In the genomic region with DNA sequence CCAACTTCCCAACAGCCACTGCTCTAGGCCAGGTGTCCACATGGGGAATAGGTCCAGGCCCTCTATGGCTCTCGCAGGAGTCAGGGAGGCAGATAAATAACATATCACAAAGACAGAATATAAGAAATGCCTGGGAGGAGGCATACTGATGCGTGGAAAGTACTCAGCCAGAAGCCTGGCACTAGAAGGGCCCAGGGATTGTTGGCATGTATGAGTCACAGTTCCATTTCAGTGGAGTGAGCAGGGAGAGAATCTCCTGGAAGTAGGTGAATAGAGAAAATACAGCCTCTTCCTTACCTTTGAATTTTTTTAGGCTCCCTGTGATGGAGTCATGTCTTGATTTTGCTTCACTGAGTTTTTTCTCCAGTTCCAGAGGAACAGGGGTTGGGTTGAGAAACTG, we compare ENCODE assay signal across 30 cellular contexts. TPM values are rescaled to one million over a fixed set of nuclear protein-coding genes. Genes with fewer than 3 reads are reported as not detected.
"Had no signal": no experiment of that assay in that cellular context is flagged by ENCODE, and none has a peak within 500 bp of the region (broad histone marks: within the 10 kb centered on the region; RNA-seq: fewer than 3 reads in every experiment).

No MANE protein-coding gene starts in this region.

- H3K4me2 ChIP-seq: smooth muscle cell had no signal

- H3K36me3 ChIP-seq: esophagus squamous epithelium, gastroesophageal sphincter, heart right ventricle, lower lobe of right lung, thoracic aorta, vagina, WERI-Rb-1 had no signal

- H3K9me3 Mint-ChIP-seq: activated naive CD8-positive, alpha-beta T cell treated with anti-CD3 and anti-CD28 coated beads, Interleukin-2, amount 10 ng/mL, durations not matched to agents 7 days and 5 days; activated T-cell treated with anti-CD3 and anti-CD28 coated beads, Interleukin-2, amount 50 U/mL, for 24 hours; activated T-helper 17 cell treated with anti-CD3 and anti-CD28 coated beads, Interleukin-2, amount 50 U/mL, for 72 hours; neural crest cell; stimulated activated naive B cell treated with anti-CD40 and anti-IgM and Interleukin-4, amounts not matched to agents 10 μg/mL and 1 μg/mL and 100 μg/mL, for 72 hours; T-helper 2 cell treated with Interferon-gamma antibody and Interleukin-4, amounts not matched to agents 5 μg/mL and 100 μg/mL, for 36 hours; type B pancreatic cell had no signal

- H3K27ac ChIP-seq: coronary artery, esophagus squamous epithelium, gastroesophageal sphincter, heart right ventricle, lower lobe of right lung, thoracic aorta, vagina, WERI-Rb-1 had no signal

- H3K4me3 Mint-ChIP-seq: activated naive CD8-positive, alpha-beta T cell treated with anti-CD3 and anti-CD28 coated beads, Interleukin-2, amount 10 ng/mL, durations not matched to agents 7 days and 5 days; activated T-cell treated with anti-CD3 and anti-CD28 coated beads, Interleukin-2, amount 50 U/mL, for 24 hours; activated T-helper 17 cell treated with anti-CD3 and anti-CD28 coated beads, Interleukin-2, amount 50 U/mL, for 72 hours; naive B cell; neural crest cell; stimulated activated naive B cell treated with anti-CD40 and anti-IgM and Interleukin-4, amounts not matched to agents 10 μg/mL and 1 μg/mL and 100 μg/mL, for 72 hours; T-helper 2 cell treated with Interferon-gamma antibody and Interleukin-4, amounts not matched to agents 5 μg/mL and 100 μg/mL, for 36 hours; type B pancreatic cell had no signal

- DNase-seq: activated CD4-positive, alpha-beta T cell treated with anti-CD3 and anti-CD28 coated beads for 1 hour; activated naive CD4-positive, alpha-beta T cell; activated naive CD8-positive, alpha-beta T cell treated with anti-CD3 and anti-CD28 coated beads, Interleukin-2, amount 10 ng/mL, durations not matched to agents 7 days and 5 days; activated T-cell treated with anti-CD3 and anti-CD28 coated beads, Interleukin-2, amount 50 U/mL, for 24 hours; amniotic stem cell; cerebellar nuclear complex; esophagus squamous epithelium; heart right ventricle; lower lobe of right lung; naive B cell; occipital lobe; posterior cingulate gyrus; stimulated activated CD4-positive, alpha-beta T cell treated with anti-CD3 and anti-CD28 coated beads, Interleukin-15, amount 100 ng/mL, for 24 hours; stimulated activated CD8-positive, alpha-beta memory T cell treated with anti-CD3 and anti-CD28 coated beads, Interleukin-4, amount 100 ng/mL, for 48 hours; stimulated activated naive B cell treated with anti-CD40 and anti-IgM and Interleukin-4, amounts not matched to agents 10 μg/mL and 1 μg/mL and 100 μg/mL, for 72 hours; WERI-Rb-1 had no signal

- H3K27me3 ChIP-seq: vagina had no signal

- H3K4me3 ChIP-seq: coronary artery, esophagus squamous epithelium, gastroesophageal sphincter, heart right ventricle, lower lobe of right lung, smooth muscle cell, thoracic aorta, vagina had no signal

- H3K36me3 Mint-ChIP-seq: naive B cell; stimulated activated naive B cell treated with anti-CD40 and anti-IgM and Interleukin-4, amounts not matched to agents 10 μg/mL and 1 μg/mL and 100 μg/mL, for 72 hours; type B pancreatic cell had no signal

- H3K27ac Mint-ChIP-seq: activated naive CD8-positive, alpha-beta T cell treated with anti-CD3 and anti-CD28 coated beads, Interleukin-2, amount 10 ng/mL, durations not matched to agents 7 days and 5 days; activated T-cell treated with anti-CD3 and anti-CD28 coated beads, Interleukin-2, amount 50 U/mL, for 24 hours; activated T-helper 17 cell treated with anti-CD3 and anti-CD28 coated beads, Interleukin-2, amount 50 U/mL, for 72 hours; stimulated activated naive B cell treated with anti-CD40 and anti-IgM and Interleukin-4, amounts not matched to agents 10 μg/mL and 1 μg/mL and 100 μg/mL, for 72 hours; T-helper 2 cell treated with Interferon-gamma antibody and Interleukin-4, amounts not matched to agents 5 μg/mL and 100 μg/mL, for 36 hours; type B pancreatic cell had no signal

- ATAC-seq: activated T-helper 17 cell treated with anti-CD3 and anti-CD28 coated beads, Interleukin-2, amount 50 U/mL, for 72 hours; gastroesophageal sphincter; heart right ventricle; left lobe of liver; lower lobe of right lung; sciatic nerve; stimulated activated naive B cell treated with anti-CD40 and anti-IgM and Interleukin-4, amounts not matched to agents 10 μg/mL and 1 μg/mL and 100 μg/mL, for 72 hours had no signal

- H3K9me3 ChIP-seq: esophagus squamous epithelium, gastroesophageal sphincter, heart right ventricle, lower lobe of right lung, thoracic aorta, vagina had no signal

RNA-seq across cellular contexts. Expression of a gene that starts 5.1 kb away (rescaled TPM):
- total RNA-seq: activated naive CD8-positive, alpha-beta T cell treated with anti-CD3 and anti-CD28 coated beads, Interleukin-2, amount 10 ng/mL, durations not matched to agents 7 days and 5 days; activated T-helper 17 cell treated with anti-CD3 and anti-CD28 coated beads, Interleukin-2, amount 50 U/mL, for 72 hours; gastroesophageal sphincter; heart right ventricle; left lobe of liver; mesenteric fat pad; neural crest cell; occipital lobe; sciatic nerve; vagina had no signal
- polyA plus RNA-seq: heart right ventricle, keratinocyte, smooth muscle cell had no signal

RNA-seq across cellular contexts. Expression of a gene that starts 28.2 kb away (rescaled TPM):
- total RNA-seq: activated naive CD8-positive, alpha-beta T cell treated with anti-CD3 and anti-CD28 coated beads, Interleukin-2, amount 10 ng/mL, durations not matched to agents 7 days and 5 days; activated T-helper 17 cell treated with anti-CD3 and anti-CD28 coated beads, Interleukin-2, amount 50 U/mL, for 72 hours; esophagus squamous epithelium; gastroesophageal sphincter; heart right ventricle; left lobe of liver; lower lobe of right lung; mesenteric fat pad; mucosa of gallbladder; neural crest cell; occipital lobe; sciatic nerve; smooth muscle cell; thoracic aorta; vagina had no signal
- polyA plus RNA-seq: heart right ventricle, keratinocyte, smooth muscle cell had no signal

RNA-seq across cellular contexts. Expression of a gene that starts 32.2 kb away (rescaled TPM):
- total RNA-seq: activated naive CD8-positive, alpha-beta T cell treated with anti-CD3 and anti-CD28 coated beads, Interleukin-2, amount 10 ng/mL, durations not matched to agents 7 days and 5 days; activated T-helper 17 cell treated with anti-CD3 and anti-CD28 coated beads, Interleukin-2, amount 50 U/mL, for 72 hours; heart right ventricle; mesenteric fat pad; neural crest cell; occipital lobe; sciatic nerve; thoracic aorta had no signal
